ENCODE assay signal across 1 cellular context in the genomic region with DNA sequence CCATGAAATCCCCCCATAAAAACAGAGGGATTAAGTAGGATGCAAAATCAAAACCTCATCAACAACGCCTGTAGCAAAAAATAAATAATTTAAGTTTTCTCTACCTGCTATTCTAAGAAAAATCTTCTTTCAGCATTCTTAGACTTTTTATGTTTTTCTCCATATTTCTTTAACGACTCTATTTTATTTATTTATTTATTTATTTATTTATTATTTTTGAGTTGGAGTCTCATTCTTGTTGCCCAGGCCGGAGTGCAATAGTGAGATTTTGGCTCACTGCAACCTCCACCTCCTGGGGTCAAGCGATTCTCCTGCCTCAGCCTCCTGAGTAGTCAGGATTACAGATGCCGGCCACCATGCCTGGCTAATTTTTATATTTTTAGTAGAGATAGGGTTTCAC.
TF ChIP-seq lines count a peak whose summit lies in the region.

No MANE protein-coding gene starts in this region.

TF ChIP-seq in HEK293, 187 proteins besides CTCF, POLR2A, EP300 and RAD21 (continued from another document):
- TF ChIP-seq ZNF202 (tag by site-specific recombination; IDR thresholded peaks at IDR 0.05; ENCODE audit: borderline replicate concordance) (no peak), ZNF555 (tag by site-specific recombination; conservative IDR thresholded peaks at IDR 0.05) (peak; percentile 35), RBAK (tag by site-specific recombination; IDR thresholded peaks at IDR 0.05) (no peak), ZNF426 (tag by site-specific recombination; IDR thresholded peaks at IDR 0.05) (peak; percentile 46), ZNF140 (tag by site-specific recombination; IDR thresholded peaks at IDR 0.05) (0 out of 2 replicates have a peak, but pooled peaks have one; percentile 5), ZNF776 (tag by site-specific recombination; IDR thresholded peaks at IDR 0.05; ENCODE audit: borderline replicate concordance) (no peak), ZNF660 (tag by site-specific recombination; IDR thresholded peaks at IDR 0.05) (no peak), ZNF654 (tag by site-specific recombination; IDR thresholded peaks at IDR 0.05; ENCODE audit: low read depth) (0 out of 2 replicates have a peak, but pooled peaks have one; percentile 6), ZNF394 (tag by site-specific recombination; IDR thresholded peaks at IDR 0.05; ENCODE audit: borderline replicate concordance) (0 out of 2 replicates have a peak, but pooled peaks have one; percentile 65), ZNF843 (tag by site-specific recombination; IDR thresholded peaks at IDR 0.05) (no peak), ZSCAN23 (tag by site-specific recombination; IDR thresholded peaks at IDR 0.05) (no peak), ZNF473 (tag by site-specific recombination; IDR thresholded peaks at IDR 0.05) (no peak), ZNF670 (tag by site-specific recombination; IDR thresholded peaks at IDR 0.05; ENCODE audit: low read depth) (no peak)
- TF ChIP-seq, protein P1, sequence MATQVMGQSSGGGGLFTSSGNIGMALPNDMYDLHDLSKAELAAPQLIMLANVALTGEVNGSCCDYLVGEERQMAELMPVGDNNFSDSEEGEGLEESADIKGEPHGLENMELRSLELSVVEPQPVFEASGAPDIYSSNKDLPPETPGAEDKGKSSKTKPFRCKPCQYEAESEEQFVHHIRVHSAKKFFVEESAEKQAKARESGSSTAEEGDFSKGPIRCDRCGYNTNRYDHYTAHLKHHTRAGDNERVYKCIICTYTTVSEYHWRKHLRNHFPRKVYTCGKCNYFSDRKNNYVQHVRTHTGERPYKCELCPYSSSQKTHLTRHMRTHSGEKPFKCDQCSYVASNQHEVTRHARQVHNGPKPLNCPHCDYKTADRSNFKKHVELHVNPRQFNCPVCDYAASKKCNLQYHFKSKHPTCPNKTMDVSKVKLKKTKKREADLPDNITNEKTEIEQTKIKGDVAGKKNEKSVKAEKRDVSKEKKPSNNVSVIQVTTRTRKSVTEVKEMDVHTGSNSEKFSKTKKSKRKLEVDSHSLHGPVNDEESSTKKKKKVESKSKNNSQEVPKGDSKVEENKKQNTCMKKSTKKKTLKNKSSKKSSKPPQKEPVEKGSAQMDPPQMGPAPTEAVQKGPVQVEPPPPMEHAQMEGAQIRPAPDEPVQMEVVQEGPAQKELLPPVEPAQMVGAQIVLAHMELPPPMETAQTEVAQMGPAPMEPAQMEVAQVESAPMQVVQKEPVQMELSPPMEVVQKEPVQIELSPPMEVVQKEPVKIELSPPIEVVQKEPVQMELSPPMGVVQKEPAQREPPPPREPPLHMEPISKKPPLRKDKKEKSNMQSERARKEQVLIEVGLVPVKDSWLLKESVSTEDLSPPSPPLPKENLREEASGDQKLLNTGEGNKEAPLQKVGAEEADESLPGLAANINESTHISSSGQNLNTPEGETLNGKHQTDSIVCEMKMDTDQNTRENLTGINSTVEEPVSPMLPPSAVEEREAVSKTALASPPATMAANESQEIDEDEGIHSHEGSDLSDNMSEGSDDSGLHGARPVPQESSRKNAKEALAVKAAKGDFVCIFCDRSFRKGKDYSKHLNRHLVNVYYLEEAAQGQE (tag by site-specific recombination; IDR thresholded peaks at IDR 0.05), result 0 out of 2 replicates have a peak, but pooled peaks have one; percentile 13
- TF ChIP-seq, protein P2, sequence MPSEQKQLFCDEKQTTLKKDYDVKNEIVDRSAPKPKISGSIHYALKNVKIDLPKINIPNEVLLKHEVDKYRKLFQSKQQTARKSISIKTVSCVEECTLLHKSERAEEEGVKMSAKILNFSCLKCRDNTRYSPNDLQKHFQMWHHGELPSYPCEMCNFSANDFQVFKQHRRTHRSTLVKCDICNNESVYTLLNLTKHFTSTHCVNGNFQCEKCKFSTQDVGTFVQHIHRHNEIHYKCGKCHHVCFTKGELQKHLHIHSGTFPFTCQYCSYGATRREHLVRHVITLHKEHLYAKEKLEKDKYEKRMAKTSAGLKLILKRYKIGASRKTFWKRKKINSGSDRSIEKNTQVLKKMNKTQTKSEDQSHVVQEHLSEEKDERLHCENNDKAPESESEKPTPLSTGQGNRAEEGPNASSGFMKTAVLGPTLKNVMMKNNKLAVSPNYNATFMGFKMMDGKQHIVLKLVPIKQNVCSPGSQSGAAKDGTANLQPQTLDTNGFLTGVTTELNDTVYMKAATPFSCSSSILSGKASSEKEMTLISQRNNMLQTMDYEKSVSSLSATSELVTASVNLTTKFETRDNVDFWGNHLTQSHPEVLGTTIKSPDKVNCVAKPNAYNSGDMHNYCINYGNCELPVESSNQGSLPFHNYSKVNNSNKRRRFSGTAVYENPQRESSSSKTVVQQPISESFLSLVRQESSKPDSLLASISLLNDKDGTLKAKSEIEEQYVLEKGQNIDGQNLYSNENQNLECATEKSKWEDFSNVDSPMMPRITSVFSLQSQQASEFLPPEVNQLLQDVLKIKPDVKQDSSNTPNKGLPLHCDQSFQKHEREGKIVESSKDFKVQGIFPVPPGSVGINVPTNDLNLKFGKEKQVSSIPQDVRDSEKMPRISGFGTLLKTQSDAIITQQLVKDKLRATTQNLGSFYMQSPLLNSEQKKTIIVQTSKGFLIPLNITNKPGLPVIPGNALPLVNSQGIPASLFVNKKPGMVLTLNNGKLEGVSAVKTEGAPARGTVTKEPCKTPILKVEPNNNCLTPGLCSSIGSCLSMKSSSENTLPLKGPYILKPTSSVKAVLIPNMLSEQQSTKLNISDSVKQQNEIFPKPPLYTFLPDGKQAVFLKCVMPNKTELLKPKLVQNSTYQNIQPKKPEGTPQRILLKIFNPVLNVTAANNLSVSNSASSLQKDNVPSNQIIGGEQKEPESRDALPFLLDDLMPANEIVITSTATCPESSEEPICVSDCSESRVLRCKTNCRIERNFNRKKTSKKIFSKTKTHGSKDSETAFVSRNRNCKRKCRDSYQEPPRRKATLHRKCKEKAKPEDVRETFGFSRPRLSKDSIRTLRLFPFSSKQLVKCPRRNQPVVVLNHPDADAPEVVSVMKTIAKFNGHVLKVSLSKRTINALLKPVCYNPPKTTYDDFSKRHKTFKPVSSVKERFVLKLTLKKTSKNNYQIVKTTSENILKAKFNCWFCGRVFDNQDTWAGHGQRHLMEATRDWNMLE (tag by site-specific recombination; conservative IDR thresholded peaks at IDR 0.05; ENCODE audit: low read depth), result peak; percentile 56
- TF ChIP-seq, protein P3, sequence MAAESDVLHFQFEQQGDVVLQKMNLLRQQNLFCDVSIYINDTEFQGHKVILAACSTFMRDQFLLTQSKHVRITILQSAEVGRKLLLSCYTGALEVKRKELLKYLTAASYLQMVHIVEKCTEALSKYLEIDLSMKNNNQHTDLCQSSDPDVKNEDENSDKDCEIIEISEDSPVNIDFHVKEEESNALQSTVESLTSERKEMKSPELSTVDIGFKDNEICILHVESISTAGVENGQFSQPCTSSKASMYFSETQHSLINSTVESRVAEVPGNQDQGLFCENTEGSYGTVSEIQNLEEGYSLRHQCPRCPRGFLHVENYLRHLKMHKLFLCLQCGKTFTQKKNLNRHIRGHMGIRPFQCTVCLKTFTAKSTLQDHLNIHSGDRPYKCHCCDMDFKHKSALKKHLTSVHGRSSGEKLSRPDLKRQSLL (tag by site-specific recombination; IDR thresholded peaks at IDR 0.05), result no peak
- TF ChIP-seq, protein P4, sequence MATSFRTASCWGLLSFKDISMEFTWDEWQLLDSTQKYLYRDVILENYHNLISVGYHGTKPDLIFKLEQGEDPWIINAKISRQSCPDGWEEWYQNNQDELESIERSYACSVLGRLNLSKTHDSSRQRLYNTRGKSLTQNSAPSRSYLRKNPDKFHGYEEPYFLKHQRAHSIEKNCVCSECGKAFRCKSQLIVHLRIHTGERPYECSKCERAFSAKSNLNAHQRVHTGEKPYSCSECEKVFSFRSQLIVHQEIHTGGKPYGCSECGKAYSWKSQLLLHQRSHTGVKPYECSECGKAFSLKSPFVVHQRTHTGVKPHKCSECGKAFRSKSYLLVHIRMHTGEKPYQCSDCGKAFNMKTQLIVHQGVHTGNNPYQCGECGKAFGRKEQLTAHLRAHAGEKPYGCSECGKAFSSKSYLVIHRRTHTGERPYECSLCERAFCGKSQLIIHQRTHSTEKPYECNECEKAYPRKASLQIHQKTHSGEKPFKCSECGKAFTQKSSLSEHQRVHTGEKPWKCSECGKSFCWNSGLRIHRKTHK (tag by site-specific recombination; IDR thresholded peaks at IDR 0.05), result no peak
- TF ChIP-seq, protein P5, sequence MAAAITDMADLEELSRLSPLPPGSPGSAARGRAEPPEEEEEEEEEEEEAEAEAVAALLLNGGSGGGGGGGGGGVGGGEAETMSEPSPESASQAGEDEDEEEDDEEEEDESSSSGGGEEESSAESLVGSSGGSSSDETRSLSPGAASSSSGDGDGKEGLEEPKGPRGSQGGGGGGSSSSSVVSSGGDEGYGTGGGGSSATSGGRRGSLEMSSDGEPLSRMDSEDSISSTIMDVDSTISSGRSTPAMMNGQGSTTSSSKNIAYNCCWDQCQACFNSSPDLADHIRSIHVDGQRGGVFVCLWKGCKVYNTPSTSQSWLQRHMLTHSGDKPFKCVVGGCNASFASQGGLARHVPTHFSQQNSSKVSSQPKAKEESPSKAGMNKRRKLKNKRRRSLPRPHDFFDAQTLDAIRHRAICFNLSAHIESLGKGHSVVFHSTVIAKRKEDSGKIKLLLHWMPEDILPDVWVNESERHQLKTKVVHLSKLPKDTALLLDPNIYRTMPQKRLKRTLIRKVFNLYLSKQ (tag by site-specific recombination; IDR thresholded peaks at IDR 0.05; ENCODE audit: borderline replicate concordance), result no peak
- TF ChIP-seq, protein P6, sequence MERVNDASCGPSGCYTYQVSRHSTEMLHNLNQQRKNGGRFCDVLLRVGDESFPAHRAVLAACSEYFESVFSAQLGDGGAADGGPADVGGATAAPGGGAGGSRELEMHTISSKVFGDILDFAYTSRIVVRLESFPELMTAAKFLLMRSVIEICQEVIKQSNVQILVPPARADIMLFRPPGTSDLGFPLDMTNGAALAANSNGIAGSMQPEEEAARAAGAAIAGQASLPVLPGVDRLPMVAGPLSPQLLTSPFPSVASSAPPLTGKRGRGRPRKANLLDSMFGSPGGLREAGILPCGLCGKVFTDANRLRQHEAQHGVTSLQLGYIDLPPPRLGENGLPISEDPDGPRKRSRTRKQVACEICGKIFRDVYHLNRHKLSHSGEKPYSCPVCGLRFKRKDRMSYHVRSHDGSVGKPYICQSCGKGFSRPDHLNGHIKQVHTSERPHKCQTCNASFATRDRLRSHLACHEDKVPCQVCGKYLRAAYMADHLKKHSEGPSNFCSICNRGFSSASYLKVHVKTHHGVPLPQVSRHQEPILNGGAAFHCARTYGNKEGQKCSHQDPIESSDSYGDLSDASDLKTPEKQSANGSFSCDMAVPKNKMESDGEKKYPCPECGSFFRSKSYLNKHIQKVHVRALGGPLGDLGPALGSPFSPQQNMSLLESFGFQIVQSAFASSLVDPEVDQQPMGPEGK (tag by site-specific recombination; IDR thresholded peaks at IDR 0.05), result no peak
- TF ChIP-seq, protein P7, sequence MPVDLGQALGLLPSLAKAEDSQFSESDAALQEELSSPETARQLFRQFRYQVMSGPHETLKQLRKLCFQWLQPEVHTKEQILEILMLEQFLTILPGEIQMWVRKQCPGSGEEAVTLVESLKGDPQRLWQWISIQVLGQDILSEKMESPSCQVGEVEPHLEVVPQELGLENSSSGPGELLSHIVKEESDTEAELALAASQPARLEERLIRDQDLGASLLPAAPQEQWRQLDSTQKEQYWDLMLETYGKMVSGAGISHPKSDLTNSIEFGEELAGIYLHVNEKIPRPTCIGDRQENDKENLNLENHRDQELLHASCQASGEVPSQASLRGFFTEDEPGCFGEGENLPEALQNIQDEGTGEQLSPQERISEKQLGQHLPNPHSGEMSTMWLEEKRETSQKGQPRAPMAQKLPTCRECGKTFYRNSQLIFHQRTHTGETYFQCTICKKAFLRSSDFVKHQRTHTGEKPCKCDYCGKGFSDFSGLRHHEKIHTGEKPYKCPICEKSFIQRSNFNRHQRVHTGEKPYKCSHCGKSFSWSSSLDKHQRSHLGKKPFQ (tag by site-specific recombination; IDR thresholded peaks at IDR 0.05), result no peak
